18 cellular contexts compared by ENCODE assay signal in the genomic region with DNA sequence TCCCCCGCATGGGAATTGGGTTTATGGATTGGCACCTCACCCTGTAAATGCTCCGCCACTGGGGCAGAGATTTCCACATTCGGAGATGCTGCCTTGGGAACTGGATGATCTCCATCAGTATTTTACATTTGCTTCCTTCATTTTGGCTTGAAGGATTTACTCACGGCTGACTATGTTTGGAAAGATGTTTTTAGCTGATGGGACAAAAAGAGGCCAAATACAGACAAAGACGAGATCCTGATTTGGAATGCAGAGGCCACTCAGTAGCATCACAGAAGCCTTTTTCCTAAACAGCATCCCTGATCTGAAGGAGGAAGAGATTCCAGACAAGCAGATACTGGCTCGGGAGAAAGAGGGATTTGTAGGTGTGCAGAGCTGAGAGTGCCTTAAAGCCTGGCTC.
"Had no signal": no experiment of that assay in that cellular context is flagged by ENCODE, and none has a peak within 500 bp of the region (broad histone marks: within the 10 kb centered on the region; RNA-seq: fewer than 3 reads in every experiment).

No MANE protein-coding gene starts in this region.

- H3K27ac Mint-ChIP-seq: naive thymus-derived CD4-positive, alpha-beta T cell; stimulated activated effector memory CD8-positive, alpha-beta T cell treated with anti-CD3 and anti-CD28 coated beads, Interleukin-12 subunit alpha, Interleukin-12 subunit beta, amount 100 ng/mL, for 72 hours had no signal

- H3K27me3 ChIP-seq: heart left ventricle, transverse colon had no signal

- ATAC-seq: naive thymus-derived CD4-positive, alpha-beta T cell; stimulated activated effector memory CD8-positive, alpha-beta T cell treated with anti-CD3 and anti-CD28 coated beads, Interleukin-12 subunit alpha, Interleukin-12 subunit beta, amount 100 ng/mL, for 72 hours; stimulated activated naive CD8-positive, alpha-beta T cell treated with anti-CD3 and anti-CD28 coated beads, Interleukin-15, Interleukin-2, amounts not matched to agents 100 U/mL and 50 U/mL, for 24 hours had no signal

- H3K9me3 Mint-ChIP-seq: stimulated activated effector memory CD8-positive, alpha-beta T cell treated with anti-CD3 and anti-CD28 coated beads, Interleukin-12 subunit alpha, Interleukin-12 subunit beta, amount 100 ng/mL, for 72 hours had no signal

- DNase-seq: effector memory CD4-positive, alpha-beta T cell; heart left ventricle; hippocampal formation; kidney glomerular epithelial cell; mesendoderm; naive thymus-derived CD4-positive, alpha-beta T cell; nephron progenitor cell; right cardiac atrium; stimulated activated CD4-positive, alpha-beta T cell treated with anti-CD3 and anti-CD28 coated beads, Interleukin-4, amount 100 ng/mL, for 1 hour; stimulated activated CD8-positive, alpha-beta memory T cell treated with anti-CD3 and anti-CD28 coated beads, Interleukin-4, amount 100 ng/mL, for 48 hours; stimulated activated naive CD8-positive, alpha-beta T cell treated with anti-CD3 and anti-CD28 coated beads, Interleukin-15, Interleukin-2, amounts not matched to agents 100 U/mL and 50 U/mL, for 24 hours; transverse colon had no signal

- H3K4me1 ChIP-seq: heart left ventricle had no signal

- H3K4me3 Mint-ChIP-seq: naive thymus-derived CD4-positive, alpha-beta T cell; nephron progenitor cell; stimulated activated effector memory CD8-positive, alpha-beta T cell treated with anti-CD3 and anti-CD28 coated beads, Interleukin-12 subunit alpha, Interleukin-12 subunit beta, amount 100 ng/mL, for 72 hours had no signal

- H3K27me3 Mint-ChIP-seq: naive thymus-derived CD4-positive, alpha-beta T cell had no signal

- H3K36me3 ChIP-seq: transverse colon had no signal

- FAIRE-seq: endometrium, frontal cortex, islet of Langerhans had no signal

- H3K27ac ChIP-seq: coronary artery, thoracic aorta, transverse colon had no signal

- H3K4me3 ChIP-seq: coronary artery, heart left ventricle, thoracic aorta, transverse colon had no signal

- H3K9me3 ChIP-seq: thoracic aorta, transverse colon had no signal
